Comparison of ENCODE assay signal across 8 cellular contexts in the genomic region with DNA sequence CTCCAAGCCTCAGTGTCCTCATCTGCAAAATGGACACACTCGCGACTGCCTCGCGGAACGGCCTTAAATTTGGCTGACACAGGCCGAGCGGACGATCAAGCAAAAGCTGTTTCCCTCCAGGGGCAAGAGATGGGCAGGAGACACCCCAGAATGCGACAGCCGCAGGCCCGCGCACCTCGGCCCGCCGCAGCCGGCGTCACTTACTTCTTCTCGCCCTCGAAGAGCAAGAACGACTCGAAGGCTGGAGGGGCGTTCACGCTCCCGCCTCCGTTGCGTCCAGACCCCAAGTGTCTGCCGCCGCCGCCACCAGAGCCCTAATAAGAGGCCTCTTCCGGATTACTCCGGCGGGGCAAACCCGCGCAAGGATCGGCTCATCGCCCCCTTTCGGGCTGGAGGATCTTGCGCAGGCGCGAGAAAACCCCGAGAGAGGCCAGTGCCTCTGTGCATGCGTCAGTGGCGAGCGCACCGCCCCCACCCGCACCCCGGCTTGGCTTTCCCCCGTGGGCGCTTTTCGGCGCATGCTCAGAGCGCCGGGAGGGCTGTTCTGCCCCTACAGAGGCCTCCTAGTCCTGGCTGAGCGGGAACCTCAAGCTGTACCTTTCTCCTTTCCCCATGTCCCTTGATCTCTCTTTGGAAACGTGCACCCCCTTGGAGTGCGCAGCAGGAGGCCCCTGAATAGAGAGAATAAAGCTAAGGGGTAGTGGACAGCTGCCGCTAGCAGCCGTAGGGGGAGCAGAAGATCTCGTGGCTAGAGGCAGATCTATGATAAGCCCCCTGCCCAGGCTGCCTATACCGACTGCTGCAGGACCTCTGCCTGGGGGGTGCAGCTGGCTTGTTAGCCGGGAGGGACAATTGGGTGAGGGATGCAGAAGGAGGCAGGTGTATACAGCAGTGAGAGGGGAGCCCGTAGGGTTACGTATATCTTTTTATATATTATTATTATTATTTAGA. TPM values are rescaled to one million over a fixed set of nuclear protein-coding genes. Genes with fewer than 3 reads are reported as not detected.
DNase-seq lines count a peak whose midpoint lies in the region; ATAC-seq and TF ChIP-seq lines count a peak whose summit lies in the region.
"Not testable (repeated sequence)": the region's sequence is repeated elsewhere in the genome, so short reads cannot be mapped to it uniquely, and the experiment has no call there.

No MANE protein-coding gene starts in this region.

- TF ChIP-seq CTCF in IMR-90 (conservative IDR thresholded peaks at IDR 0.05; ENCODE audit: low read depth, low read length) (peak; percentile 72), OCI-LY3 (IDR thresholded peaks at IDR 0.05; ENCODE audit: low read depth, low read length) (peak; percentile 55), epithelial cell of proximal tubule (conservative IDR thresholded peaks at IDR 0.05; ENCODE audit: low read depth, low read length) (peak; percentile 57)

- H4K8ac ChIP-seq in IMR-90 (ENCODE audit: low read depth in 2 of 2, low read length in 2 of 2) = peak overlapping the region; percentile 74 to 84

- H3K27ac ChIP-seq in IMR-90 (ENCODE audit: insufficient read depth, low read length) (peak overlapping the region; percentile 66), OCI-LY3 (ENCODE audit: low read length) (peak overlapping the region; percentile 62), mucosa of rectum (ENCODE audit: low read depth in 2 of 2, low read length in 2 of 2) (peak overlapping the region; percentile 29 to 65)

- CTCF ChIA-PET in IMR-90 (lab: Yijun Ruan, JAX) = interaction anchor here (0.7 to 1.0 kb wide), 3 partner anchors 48 to 212 kb away, joined by 3 to 5 read pairs (median 4); no protein-coding TSS in a partner anchor

- peaks cover 13% of the 10 kb centered on the region for H3K79me2 ChIP-seq in OCI-LY3 (ENCODE audit: low read length)

- H3K4me3 ChIP-seq in IMR-90 (ENCODE audit: insufficient read depth, low read depth, low read length) (peak overlapping the region; percentile 88), OCI-LY3 (ENCODE audit: low read length) (peak overlapping the region; percentile 90), epithelial cell of proximal tubule (ENCODE audit: low read depth, low read length) (peak overlapping the region; percentile 80), mucosa of rectum (ENCODE audit: low read length in 2 of 2) (peak overlapping the region; percentile 78 to 84)

- DNase-seq in DMS53 treated with DMSO at 0.1 percent for 48 hours (lab: John Stamatoyannopoulos, UW; ENCODE audit: unreplicated experiment) = peak; percentile 88
- DNase-seq in IMR-90 = peak; percentile 94
- peak; percentile 99 for DNase-seq in activated T-cell treated with anti-CD3 and anti-CD28 coated beads for 4 hours
- peak; percentile 38 for DNase-seq in epithelial cell of proximal tubule (ENCODE audit: low read depth)
- peak; percentile 99 for DNase-seq in stimulated activated CD8-positive, alpha-beta memory T cell treated with anti-CD3 and anti-CD28 coated beads, Interleukin-4, amount 100 ng/mL, for 24 hours (ENCODE audit: low read depth)

- H2BK20ac ChIP-seq in IMR-90 (ENCODE audit: low read depth, low read length) = not testable (repeated sequence)

- H3K9me1 ChIP-seq in IMR-90 (ENCODE audit: insufficient read depth, low read length) = not testable (repeated sequence)

- peak overlapping the region; percentile 70; the same call in 1 of the 2 replicates for H2AK5ac ChIP-seq in IMR-90 (ENCODE audit: low read depth, low read length)

- H3K9me3 ChIP-seq in IMR-90 (ENCODE audit: control insufficient read depth, insufficient read depth, low read length); OCI-LY3 (ENCODE audit: insufficient read depth, low read length); mucosa of rectum (ENCODE audit: control insufficient read depth in 2 of 2, low read length in 2 of 2): not testable (repeated sequence)

- H3K9ac ChIP-seq in IMR-90 (ENCODE audit: low read depth, low read length) (peak overlapping the region; percentile 81), OCI-LY3 (ENCODE audit: low read length) (peak overlapping the region; percentile 82), mucosa of rectum (ENCODE audit: low read depth in 1 of 2, low read length in 2 of 2) (peak overlapping the region; percentile 74 to 79)

- H2AK9ac ChIP-seq in IMR-90 (replicated peaks; ENCODE audit: low read depth, low read length, poor library complexity) = not testable (repeated sequence)

- TF ChIP-seq RAD21 in IMR-90 (IDR thresholded peaks at IDR 0.05; ENCODE audit: low read length) = not testable (repeated sequence)

- POLR2A ChIA-PET in IMR-90 (lab: Charles Lee; ENCODE audit: unreplicated experiment) = interaction anchor here (0.6 kb wide), 1 partner anchor 561 kb away, joined by 6 read pairs; no protein-coding TSS in a partner anchor

- peak; percentile 92 for ATAC-seq in GM21576 (IDR thresholded peaks at IDR 0.05; ENCODE audit: unreplicated experiment)
- ATAC-seq in IMR-90 (ENCODE audit: low read depth) = peak; percentile 97

- not testable (repeated sequence) for H3K23ac ChIP-seq in IMR-90 (ENCODE audit: low read depth, low read length)

- not testable (repeated sequence) for BruUV-seq in IMR-90 (replicated peaks; lab: Mats Ljungman, UMichigan)

- peak overlapping the region; percentile 37 for H3K56ac ChIP-seq in IMR-90 (ENCODE audit: extremely low read depth, insufficient read depth, low read length)

- peak overlapping the region; percentile 73; the same call in 1 of the 2 replicates for H3K14ac ChIP-seq in IMR-90 (replicated peaks; ENCODE audit: low read depth, low read length)

- H3K18ac ChIP-seq in IMR-90 (ENCODE audit: low read depth, low read length) = not testable (repeated sequence)

- in situ Hi-C loops in IMR-90 (cut with MboI; ENCODE audit: low sequenced_read_pairs) = not testable (repeated sequence)

- not testable (repeated sequence) for H4K20me1 ChIP-seq in IMR-90 (ENCODE audit: insufficient read depth, low read length); OCI-LY3 (ENCODE audit: insufficient read depth, low read length)

- H3K36me3 ChIP-seq in IMR-90 (ENCODE audit: control insufficient read depth, insufficient read depth, low read length); OCI-LY3 (replicated peaks; ENCODE audit: low read depth, low read length); mucosa of rectum (ENCODE audit: control insufficient read depth in 2 of 2, insufficient read depth in 2 of 2, low read length in 2 of 2): not testable (repeated sequence)

- peak overlapping the region; percentile 78 for H2AFZ ChIP-seq in IMR-90 (replicated peaks; ENCODE audit: low read length, poor library complexity)
- H2AFZ ChIP-seq in OCI-LY3 (ENCODE audit: low read depth, low read length) = not testable (repeated sequence)

- 0% methylated on average over 31 of the region's 63 CpGs; no CpG with 5 or more reads in 1 of the 2 experiments for WGBS in IMR-90 (ENCODE audit: extremely low coverage in 2 of 2, insufficient read length in 1 of 2), 2 experiments

- not testable (repeated sequence) for H3K79me1 ChIP-seq in IMR-90 (ENCODE audit: low read depth in 1 of 2, low read length in 2 of 2)

- TF ChIP-seq POLR2A in IMR-90 (IDR thresholded peaks at IDR 0.05; ENCODE audit: low read depth, low read length) = peak; percentile 89

- H4K91ac ChIP-seq in IMR-90 (ENCODE audit: insufficient read depth, low read depth, low read length) = not testable (repeated sequence)

- peak overlapping the region; percentile 70; the same call in 1 of the 2 replicates for H3K4ac ChIP-seq in IMR-90 (ENCODE audit: low read depth, low read length)

- intact Hi-C loops in IMR-90 (cut with micrococcal nuclease) = not testable (repeated sequence)

- H4K5ac ChIP-seq in IMR-90 (ENCODE audit: low read depth, low read length) = peak overlapping the region; percentile 44

- H2BK120ac ChIP-seq in IMR-90 (ENCODE audit: low read depth, low read length) = not testable (repeated sequence)

- H3K4me2 ChIP-seq in IMR-90 (ENCODE audit: low read depth, low read length) (peak overlapping the region; percentile 56), OCI-LY3 (ENCODE audit: low read length) (peak overlapping the region; percentile 70)

- not testable (repeated sequence) for H3K27me3 ChIP-seq in IMR-90 (ENCODE audit: control insufficient read depth, insufficient read depth, low read length); OCI-LY3 (ENCODE audit: low read depth, low read length); mucosa of rectum (ENCODE audit: control insufficient read depth in 2 of 2, insufficient read depth in 2 of 2, low read length in 2 of 2)

- H3K4me1 ChIP-seq in IMR-90 (ENCODE audit: control insufficient read depth, insufficient read depth, low read length); OCI-LY3 (ENCODE audit: low read length); mucosa of rectum (ENCODE audit: control insufficient read depth in 2 of 2, insufficient read depth in 2 of 2, low read length in 2 of 2): not testable (repeated sequence)

- H2BK5ac ChIP-seq in IMR-90 (ENCODE audit: low read depth, low read length, poor library complexity, severe bottlenecking) = peak overlapping the region; percentile 68

- not testable (repeated sequence) for H2BK15ac ChIP-seq in IMR-90 (ENCODE audit: low read depth, low read length)

- dilution Hi-C loops in IMR-90 (cut with HindIII; ENCODE audit: low sequenced_read_pairs, unreplicated experiment) = not testable (repeated sequence)

TF ChIP-seq in IMR-90, 13 proteins besides CTCF, POLR2A, EP300 and RAD21:
- TF ChIP-seq MAZ (IDR thresholded peaks at IDR 0.05; ENCODE audit: borderline replicate concordance, low read depth, low read length) = peak; percentile 88
TF ChIP-seq in IMR-90: peak in this region for 1; not testable (repeated sequence) for 12.

RNA-seq across cellular contexts. Expression of a gene that starts 21.4 kb away (rescaled TPM):
- total RNA-seq in IMR-90 (2012; rRNA removed) (not detected in 2 replicates), epithelial cell of proximal tubule (not detected in 2 replicates)
- not detected in 2 replicates for polyA plus RNA-seq in IMR-90 (2012; rRNA removed)
- polyA plus RNA-seq in IMR-90 (2012; cell fraction: cytosol; rRNA removed) = not detected in 2 replicates
- polyA plus RNA-seq in IMR-90 (2012; cell fraction: nucleus; rRNA removed; ENCODE audit: low replicate concordance) = not detected in 2 replicates

RNA-seq across cellular contexts. Expression of a gene that starts 25.4 kb away (rescaled TPM):
- total RNA-seq in IMR-90 (2012; rRNA removed) = 166 and 179 TPM in 2 replicates
- polyA plus RNA-seq in IMR-90 (2012; rRNA removed) = 137 and 157 TPM in 2 replicates
- polyA plus RNA-seq in IMR-90 (2012; cell fraction: cytosol; rRNA removed) = 104 and 186 TPM in 2 replicates
- 113 and 184 TPM in 2 replicates for polyA plus RNA-seq in IMR-90 (2012; cell fraction: nucleus; rRNA removed; ENCODE audit: low replicate concordance)
- total RNA-seq in epithelial cell of proximal tubule = 97.7 and 151 TPM in 2 replicates

RNA-seq across cellular contexts. Expression of a gene that starts 46.2 kb away (rescaled TPM):
- not detected in 2 replicates for total RNA-seq in IMR-90 (2012; rRNA removed)
- polyA plus RNA-seq in IMR-90 (2012; rRNA removed) = 0.27 TPM in 1 of 2 replicates, not detected in the other
- polyA plus RNA-seq in IMR-90 (2012; cell fraction: cytosol; rRNA removed) = 0.13 and 0.15 TPM in 2 replicates
- 0.17 TPM in 1 of 2 replicates, not detected in the other for polyA plus RNA-seq in IMR-90 (2012; cell fraction: nucleus; rRNA removed; ENCODE audit: low replicate concordance)
- not detected in 2 replicates for total RNA-seq in epithelial cell of proximal tubule

Comparison
In these comparisons a context has a peak if more than half of its experiments do, and no peak if none do; other contexts are left out.
1. Peak in every context shown above with its lines: DNase-seq, ATAC-seq, H3K4me3 ChIP-seq and H3K27ac ChIP-seq.
2. DNase-seq: peak in every context shown above with its lines; median percentile 99 in activated T-cell treated with anti-CD3 and anti-CD28 coated beads for 4 hours; 99 in stimulated activated CD8-positive, alpha-beta memory T cell treated with anti-CD3 and anti-CD28 coated beads, Interleukin-4, amount 100 ng/mL, for 24 hours; 94 in IMR-90; 88 in DMS53 treated with DMSO at 0.1 percent for 48 hours; 38 in epithelial cell of proximal tubule.